In the genomic region with DNA sequence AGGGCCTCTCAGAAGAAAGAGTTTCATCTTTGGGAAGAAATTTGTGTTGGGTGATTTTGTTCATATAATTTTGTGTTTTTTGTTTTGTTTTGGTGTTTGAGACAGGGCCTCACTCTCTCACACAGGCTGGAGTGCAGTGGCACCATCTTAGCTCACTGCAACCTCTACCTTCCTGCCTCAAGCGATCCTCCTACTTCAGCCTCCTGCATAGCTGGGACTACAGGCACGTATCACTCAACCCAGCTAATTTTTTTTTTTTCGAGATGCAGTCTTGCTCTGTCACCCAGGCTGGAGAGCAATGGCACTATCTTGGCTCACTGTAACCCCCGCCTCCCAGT, we compare ENCODE assay signal across 12 cellular contexts. TPM values are rescaled to one million over a fixed set of nuclear protein-coding genes. Genes with fewer than 3 reads are reported as not detected.
DNase-seq lines count a peak whose midpoint lies in the region; ATAC-seq, FAIRE-seq and TF ChIP-seq lines count a peak whose summit lies in the region.
"Had no signal": no experiment of that assay in that cellular context is flagged by ENCODE, and none has a peak within 500 bp of the region (broad histone marks: within the 10 kb centered on the region; RNA-seq: fewer than 3 reads in every experiment).

No MANE protein-coding gene starts in this region.

- H3K36me3 ChIP-seq in RWPE2 (ENCODE audit: low read depth): no peaks in the 10 kb centered on the region
- no peaks in the 10 kb centered on the region for H3K36me3 ChIP-seq in hepatocyte (replicated peaks; ENCODE audit: insufficient read depth, low read depth)
- no peaks in the 10 kb centered on the region for H3K36me3 ChIP-seq in small intestine (ENCODE audit: control insufficient read depth in 2 of 2, insufficient read depth in 2 of 2, low read length in 2 of 2)
- H3K36me3 ChIP-seq: brain microvascular endothelial cell, upper lobe of left lung had no signal

- DNase-seq in DMS53 (lab: John Stamatoyannopoulos, UW): peak; percentile 45
- DNase-seq in DMS53 treated with DMSO at 0.1 percent for 48 hours (lab: John Stamatoyannopoulos, UW; ENCODE audit: unreplicated experiment): no peak
- DNase-seq in RWPE2 (ENCODE audit: low spot score): no peak
- DNase-seq in hepatocyte (ENCODE audit: low spot score): no peak
- no peak for DNase-seq in small intestine
- DNase-seq in T-helper 17 cell: no peak
- no peak for DNase-seq in CD4-positive, alpha-beta T cell
- no peak for DNase-seq in NCI-H526 (lab: John Stamatoyannopoulos, UW)
- DNase-seq: activated CD8-positive, alpha-beta T cell treated with anti-CD3 and anti-CD28 coated beads, Interleukin-2, amount 10 ng/mL, durations not matched to agents 7 days and 5 days; activated effector memory CD4-positive, alpha-beta T cell treated with anti-CD3 and anti-CD28 coated beads, Interleukin-2, amount 50 U/mL, for 16 hours had no signal

- no peaks in the 10 kb centered on the region for H3K9me3 Mint-ChIP-seq in CD4-positive, alpha-beta T cell

- no peak for TF ChIP-seq CTCF in RWPE2 (IDR thresholded peaks at IDR 0.05; ENCODE audit: poor library complexity, severe bottlenecking)
- no peak for TF ChIP-seq CTCF in hepatocyte (IDR thresholded peaks at IDR 0.05; ENCODE audit: poor library complexity)
- no peak for TF ChIP-seq CTCF in CD4-positive, alpha-beta T cell (IDR thresholded peaks at IDR 0.05)

- peak overlapping the region; percentile 51 for H3K4me2 ChIP-seq in hepatocyte

- ATAC-seq in RWPE2 (ENCODE audit: low read depth): no peak
- no peak for ATAC-seq in T-helper 17 cell
- no peak for ATAC-seq in CD4-positive, alpha-beta T cell (ENCODE audit: poor library complexity)
- ATAC-seq: activated CD8-positive, alpha-beta T cell treated with anti-CD3 and anti-CD28 coated beads, Interleukin-2, amount 10 ng/mL, durations not matched to agents 7 days and 5 days had no signal

- no peaks in the 10 kb centered on the region for H3K36me3 Mint-ChIP-seq in T-helper 17 cell (ENCODE audit: low read depth)
- no peaks in the 10 kb centered on the region for H3K36me3 Mint-ChIP-seq in CD4-positive, alpha-beta T cell (ENCODE audit: low read depth)

- intact Hi-C loops in CD4-positive, alpha-beta T cell (cut with DNase I, micrococcal nuclease): no loop called here

- peak overlapping the region; percentile 72 for H3K27ac ChIP-seq in RWPE2 (ENCODE audit: poor library complexity, severe bottlenecking)
- peak overlapping the region; percentile 96 for H3K27ac ChIP-seq in hepatocyte
- peak overlapping the region; percentile 89 to 93 for H3K27ac ChIP-seq in small intestine (ENCODE audit: low read depth in 1 of 2, low read length in 1 of 2)
- no peak overlapping the region for H3K27ac ChIP-seq in CD4-positive, alpha-beta T cell (ENCODE audit: low read depth, low read length)

- FAIRE-seq in small intestine (lab: Jason Lieb, UNC): no peak

- H3K9me3 ChIP-seq in RWPE2 (ENCODE audit: severe bottlenecking): no peaks in the 10 kb centered on the region
- no peaks in the 10 kb centered on the region for H3K9me3 ChIP-seq in hepatocyte (ENCODE audit: low read depth)
- no peaks in the 10 kb centered on the region for H3K9me3 ChIP-seq in small intestine (ENCODE audit: control insufficient read depth, low read depth)
- no peaks in the 10 kb centered on the region for H3K9me3 ChIP-seq in T-helper 17 cell (ENCODE audit: control insufficient read depth, low read length, poor library complexity, severe bottlenecking)
- no peaks in the 10 kb centered on the region for H3K9me3 ChIP-seq in CD4-positive, alpha-beta T cell (ENCODE audit: control insufficient read depth, low read length)
- H3K9me3 ChIP-seq: upper lobe of left lung had no signal

- 93% methylated on average over 4 of the region's 4 CpGs for WGBS in hepatocyte (ENCODE audit: low lambda C conversion rate, missing lambda C conversion rate)
- WGBS in small intestine, 3 donors: 84 to 94% (median 87%) methylated on average over 4 of the region's 4 CpGs

- CTCF ChIA-PET in CD4-positive, alpha-beta T cell (lab: Charles Lee): no interaction called here

- peaks cover 8% of the 10 kb centered on the region for H3K4me1 Mint-ChIP-seq in T-helper 17 cell
- no peaks in the 10 kb centered on the region for H3K4me1 Mint-ChIP-seq in CD4-positive, alpha-beta T cell (ENCODE audit: low read depth)

- H3K4me1 ChIP-seq in RWPE2 (ENCODE audit: insufficient read depth, poor library complexity, severe bottlenecking) (peaks cover 15% of the 10 kb centered on the region), hepatocyte (ENCODE audit: insufficient read depth) (peaks cover 26% of the 10 kb centered on the region), small intestine (ENCODE audit: control insufficient read depth in 2 of 2, insufficient read depth in 1 of 2, low read depth in 1 of 2, low read length in 1 of 2) (peaks cover 0 to 6% of the 10 kb centered on the region in 2 donors)

- H3K4me3 Mint-ChIP-seq in T-helper 17 cell: no peak overlapping the region
- no peak overlapping the region for H3K4me3 Mint-ChIP-seq in CD4-positive, alpha-beta T cell
- H3K4me3 Mint-ChIP-seq: activated CD8-positive, alpha-beta T cell treated with anti-CD3 and anti-CD28 coated beads, Interleukin-2, amount 10 ng/mL, durations not matched to agents 7 days and 5 days had no signal

- no peak overlapping the region for H3K4me3 ChIP-seq in RWPE2 (ENCODE audit: severe bottlenecking)
- H3K4me3 ChIP-seq in hepatocyte: no peak overlapping the region
- no peak overlapping the region for H3K4me3 ChIP-seq in small intestine (ENCODE audit: low read depth in 1 of 2, low read length in 2 of 2)

- POLR2A ChIA-PET in CD4-positive, alpha-beta T cell (lab: Charles Lee): no interaction called here

- no peaks in the 10 kb centered on the region for H3K27me3 ChIP-seq in RWPE2 (ENCODE audit: insufficient read depth, poor library complexity, severe bottlenecking)
- no peaks in the 10 kb centered on the region for H3K27me3 ChIP-seq in hepatocyte
- H3K27me3 ChIP-seq in small intestine (ENCODE audit: control insufficient read depth in 2 of 2, insufficient read depth in 2 of 2, low read length in 2 of 2): no peaks in the 10 kb centered on the region
- H3K27me3 ChIP-seq in CD4-positive, alpha-beta T cell (ENCODE audit: control insufficient read depth, insufficient read depth, low read length): no peaks in the 10 kb centered on the region
- H3K27me3 ChIP-seq: brain microvascular endothelial cell, upper lobe of left lung had no signal

- no peaks in the 10 kb centered on the region for H4K20me1 ChIP-seq in hepatocyte (ENCODE audit: insufficient read depth, poor library complexity, severe bottlenecking)

- peak overlapping the region; percentile 5 for H2AFZ ChIP-seq in hepatocyte

- H3K27me3 Mint-ChIP-seq in T-helper 17 cell: no peaks in the 10 kb centered on the region
- H3K27me3 Mint-ChIP-seq in CD4-positive, alpha-beta T cell: no peaks in the 10 kb centered on the region

- H3K79me2 ChIP-seq in hepatocyte: no peaks in the 10 kb centered on the region

- no peak overlapping the region for H3K27ac Mint-ChIP-seq in T-helper 17 cell
- no peak overlapping the region for H3K27ac Mint-ChIP-seq in CD4-positive, alpha-beta T cell
- H3K27ac Mint-ChIP-seq: activated CD8-positive, alpha-beta T cell treated with anti-CD3 and anti-CD28 coated beads, Interleukin-2, amount 10 ng/mL, durations not matched to agents 7 days and 5 days had no signal

- no peaks in the 10 kb centered on the region for H3K9me2 ChIP-seq in hepatocyte (replicated peaks; ENCODE audit: insufficient read depth)

RNA-seq across cellular contexts. Expression of a gene that starts 29.0 kb away (rescaled TPM):
- 21.3 and 23.0 TPM in 2 replicates for total RNA-seq in hepatocyte
- 14.3 and 16.0 TPM in 2 replicates for polyA plus RNA-seq in hepatocyte
- 10 to 100 TPM; 16.2 to 19.9 (median 18.5) TPM for polyA plus RNA-seq in small intestine
- total RNA-seq in T-helper 17 cell: 10 to 100 TPM; 26.5 to 36.2 TPM
- total RNA-seq in CD4-positive, alpha-beta T cell: 10 to 100 TPM; 23.0 to 26.4 TPM
